Comparison of ENCODE assay signal across 1 cellular context in genomic region chr4:150540536-150540935, GRCh38.
TF ChIP-seq lines count a peak whose summit lies in the region.

No MANE protein-coding gene starts in this region.

TF ChIP-seq in H1, 55 proteins besides CTCF, POLR2A, EP300 and RAD21:
- TF ChIP-seq NANOG (IDR thresholded peaks at IDR 0.05; ENCODE audit: insufficient read depth, low read depth, low read length, poor library complexity, severe bottlenecking), result no peak
- TF ChIP-seq CHD7 (IDR thresholded peaks at IDR 0.05; ENCODE audit: insufficient replicate concordance, low read length), result peak; percentile 59
- no peak for TF ChIP-seq TCF12 (IDR thresholded peaks at IDR 0.05; ENCODE audit: low read depth, low read length)
- no peak for TF ChIP-seq ZNF274 (IDR thresholded peaks at IDR 0.05; ENCODE audit: borderline replicate concordance, extremely low read depth, low read length)
- TF ChIP-seq HDAC6 (IDR thresholded peaks at IDR 0.05; ENCODE audit: low read depth, low read length), result no peak
- TF ChIP-seq KDM4A (IDR thresholded peaks at IDR 0.05; ENCODE audit: low read depth, low read length, severe bottlenecking), result no peak
- TF ChIP-seq CBX5 (IDR thresholded peaks at IDR 0.05; ENCODE audit: low read depth, low read length), result no peak
- no peak for TF ChIP-seq GTF2F1 (IDR thresholded peaks at IDR 0.05; ENCODE audit: borderline replicate concordance, low read depth, low read length)
- no peak for TF ChIP-seq BACH1 (IDR thresholded peaks at IDR 0.05; ENCODE audit: low read length)
- TF ChIP-seq ATF2 (IDR thresholded peaks at IDR 0.05; ENCODE audit: low read length), result no peak
- TF ChIP-seq MAFK (IDR thresholded peaks at IDR 0.05; ENCODE audit: low read depth, low read length), result peak; percentile 4; the same call in 1 of the 2 replicates
- TF ChIP-seq BCL11A (IDR thresholded peaks at IDR 0.05; ENCODE audit: low read depth in 2 of 2, low read length in 2 of 2), result no peak
- no peak for TF ChIP-seq CHD1 (IDR thresholded peaks at IDR 0.05; ENCODE audit: low read depth, low read length)
- TF ChIP-seq EGR1 (IDR thresholded peaks at IDR 0.05; ENCODE audit: borderline replicate concordance, low read depth, low read length), result no peak
- no peak for TF ChIP-seq CHD2 (IDR thresholded peaks at IDR 0.05; ENCODE audit: low read length)
- no peak for TF ChIP-seq E2F6 (IDR thresholded peaks at IDR 0.05)
